ENCODE assay signal across 16 cellular contexts in genomic region chr13:72463561-72463960, GRCh38.
DNase-seq lines count a peak whose midpoint lies in the region; TF ChIP-seq lines count a peak whose summit lies in the region.
"Had no signal": no experiment of that assay in that cellular context is flagged by ENCODE, and none has a peak within 500 bp of the region (broad histone marks: within the 10 kb centered on the region; RNA-seq: fewer than 3 reads in every experiment).

No MANE protein-coding gene starts in this region.

- no peak overlapping the region for H2AK5ac ChIP-seq in trophoblast cell (ENCODE audit: low read length)

- H3K4me3 Mint-ChIP-seq in activated T-helper 2 cell treated with anti-CD3 and anti-CD28 coated beads, Interferon-gamma antibody, Interleukin-2, Interleukin-4, amounts not matched to agents 10 μg/mL and 5 μg/mL and 100 μg/mL, durations not matched to agents 14 hours and 24 hours and 36 hours (ENCODE audit: low read depth) = no peak overlapping the region
- H3K4me3 Mint-ChIP-seq: activated B cell treated with CpG ODN at 0.5 μM for 24 hours, HFFc6 had no signal

- no peaks in the 10 kb centered on the region for H3K79me2 ChIP-seq in trophoblast cell (ENCODE audit: control insufficient read depth, insufficient read depth, low read length, poor library complexity)

- H3K4me3 ChIP-seq in trophoblast cell (ENCODE audit: low read depth, low read length) = no peak overlapping the region
- H3K4me3 ChIP-seq: upper lobe of right lung had no signal

- H3K18ac ChIP-seq in trophoblast cell (ENCODE audit: low read length) = no peak overlapping the region

- no peaks in the 10 kb centered on the region for H3K27me3 Mint-ChIP-seq in activated T-helper 2 cell treated with anti-CD3 and anti-CD28 coated beads, Interferon-gamma antibody, Interleukin-2, Interleukin-4, amounts not matched to agents 10 μg/mL and 5 μg/mL and 100 μg/mL, durations not matched to agents 14 hours and 24 hours and 36 hours (ENCODE audit: low read depth)
- H3K27me3 Mint-ChIP-seq: activated B cell treated with CpG ODN at 0.5 μM for 24 hours had no signal

- no CpG with 5 or more reads among the region's 7 CpGs for WGBS in trophoblast cell (ENCODE audit: extremely low coverage, insufficient coverage, insufficient read length)

- no peak overlapping the region for H3K14ac ChIP-seq in trophoblast cell (ENCODE audit: low read length)

- H2BK12ac ChIP-seq in trophoblast cell (ENCODE audit: low read length) = no peak overlapping the region

- no peak overlapping the region for H4K8ac ChIP-seq in trophoblast cell (ENCODE audit: low read depth, low read length)

- H3K4ac ChIP-seq in trophoblast cell (ENCODE audit: low read depth, low read length) = no peak overlapping the region

- peak; percentile 46 for DNase-seq in HEK293T (ENCODE audit: extremely low spot score)
- peak; percentile 38 for DNase-seq in brain pericyte (ENCODE audit: low read depth, low spot score)
- peak; percentile 84 for DNase-seq in islet precursor cell
- DNase-seq in trophoblast cell = no peak
- DNase-seq in stimulated activated naive CD4-positive, alpha-beta T cell treated with Interleukin-2 at 50 U/mL for 16 hours (lab: John Stamatoyannopoulos, UW) = no peak
- no peak for DNase-seq in NCI-H2196 (lab: John Stamatoyannopoulos, UW; ENCODE audit: unreplicated experiment)
- DNase-seq in activated T-helper 2 cell treated with anti-CD3 and anti-CD28 coated beads, Interferon-gamma antibody, Interleukin-2, Interleukin-4, amounts not matched to agents 10 μg/mL and 5 μg/mL and 100 μg/mL, durations not matched to agents 14 hours and 24 hours and 36 hours (ENCODE audit: low spot score) = no peak
- DNase-seq in AG08395 (ENCODE audit: low spot score) = no peak
- DNase-seq: activated B cell treated with CpG ODN at 0.5 μM for 24 hours; activated CD8-positive, alpha-beta memory T cell treated with anti-CD3 and anti-CD28 coated beads, Interleukin-2, amount 50 U/mL, for 48 hours; foreskin keratinocyte; HFFc6; NCI-H2081 treated with DMSO at 0.1 percent for 48 hours; occipital lobe; SW 1271; upper lobe of right lung had no signal

- no peak overlapping the region for H2BK120ac ChIP-seq in trophoblast cell (ENCODE audit: insufficient read depth, low read length, poor library complexity)

- H2AFZ ChIP-seq in trophoblast cell (ENCODE audit: insufficient read depth, low read length, poor library complexity) = no peak overlapping the region

- no peak overlapping the region for H4K12ac ChIP-seq in trophoblast cell (ENCODE audit: low read depth, low read length)

- no peak overlapping the region for H2BK5ac ChIP-seq in trophoblast cell (ENCODE audit: low read depth, low read length, poor library complexity)

- POLR2A ChIA-PET in HEK293T (lab: Yijun Ruan, JAX) = no interaction called here

- no peaks in the 10 kb centered on the region for H3K4me1 Mint-ChIP-seq in activated T-helper 2 cell treated with anti-CD3 and anti-CD28 coated beads, Interferon-gamma antibody, Interleukin-2, Interleukin-4, amounts not matched to agents 10 μg/mL and 5 μg/mL and 100 μg/mL, durations not matched to agents 14 hours and 24 hours and 36 hours (ENCODE audit: low read depth)
- H3K4me1 Mint-ChIP-seq: activated B cell treated with CpG ODN at 0.5 μM for 24 hours had no signal

- no peak overlapping the region for H3K27ac Mint-ChIP-seq in activated T-helper 2 cell treated with anti-CD3 and anti-CD28 coated beads, Interferon-gamma antibody, Interleukin-2, Interleukin-4, amounts not matched to agents 10 μg/mL and 5 μg/mL and 100 μg/mL, durations not matched to agents 14 hours and 24 hours and 36 hours
- H3K27ac Mint-ChIP-seq: activated B cell treated with CpG ODN at 0.5 μM for 24 hours, HFFc6 had no signal

- no peaks in the 10 kb centered on the region for H3K9me3 Mint-ChIP-seq in activated T-helper 2 cell treated with anti-CD3 and anti-CD28 coated beads, Interferon-gamma antibody, Interleukin-2, Interleukin-4, amounts not matched to agents 10 μg/mL and 5 μg/mL and 100 μg/mL, durations not matched to agents 14 hours and 24 hours and 36 hours
- H3K9me3 Mint-ChIP-seq: activated B cell treated with CpG ODN at 0.5 μM for 24 hours had no signal

- no peak overlapping the region for H3K4me2 ChIP-seq in trophoblast cell (ENCODE audit: low read length)

- peaks cover 0 to 2% of the 10 kb centered on the region in 2 experiments for H3K4me1 ChIP-seq in trophoblast cell (ENCODE audit: control insufficient read depth in 1 of 2, insufficient read depth in 2 of 2, low read length in 2 of 2)
- H3K4me1 ChIP-seq: foreskin keratinocyte, upper lobe of right lung had no signal

- H3K27me3 ChIP-seq in trophoblast cell (ENCODE audit: insufficient read depth, low read length) = no peaks in the 10 kb centered on the region
- H3K27me3 ChIP-seq: upper lobe of right lung had no signal

- intact Hi-C loops in activated T-helper 2 cell treated with anti-CD3 and anti-CD28 coated beads, Interferon-gamma antibody, Interleukin-2, Interleukin-4, amounts not matched to agents 10 μg/mL and 5 μg/mL and 100 μg/mL, durations not matched to agents 14 hours and 24 hours and 36 hours (cut with micrococcal nuclease) = no loop called here

- CTCF ChIA-PET in HEK293T (lab: Yijun Ruan, JAX) = interaction anchor here (0.5 kb wide), 1 partner anchor 12 kb away, joined by 3 read pairs; no protein-coding TSS in a partner anchor

- H3K27ac ChIP-seq in trophoblast cell (ENCODE audit: low read depth, low read length) = peak overlapping the region; percentile 45
- H3K27ac ChIP-seq: foreskin keratinocyte, upper lobe of right lung had no signal

- H3K36me3 ChIP-seq in trophoblast cell (ENCODE audit: control insufficient read depth in 1 of 2, insufficient read depth in 2 of 2, low read length in 2 of 2) = no peaks in the 10 kb centered on the region
- H3K36me3 ChIP-seq: upper lobe of right lung had no signal

- no peak overlapping the region for H4K91ac ChIP-seq in trophoblast cell (ENCODE audit: low read depth, low read length)

- no peaks in the 10 kb centered on the region for H3K9me3 ChIP-seq in trophoblast cell (ENCODE audit: insufficient read depth, low read depth, low read length)
- H3K9me3 ChIP-seq: upper lobe of right lung had no signal

- peaks cover 4% of the 10 kb centered on the region for H3K79me1 ChIP-seq in trophoblast cell (ENCODE audit: low read length)

- no peak overlapping the region for H3K23ac ChIP-seq in trophoblast cell (ENCODE audit: low read length)

- H3K36me3 Mint-ChIP-seq in activated T-helper 2 cell treated with anti-CD3 and anti-CD28 coated beads, Interferon-gamma antibody, Interleukin-2, Interleukin-4, amounts not matched to agents 10 μg/mL and 5 μg/mL and 100 μg/mL, durations not matched to agents 14 hours and 24 hours and 36 hours (ENCODE audit: low read depth) = no peaks in the 10 kb centered on the region

- H3K9ac ChIP-seq in trophoblast cell (ENCODE audit: low read length) = no peak overlapping the region

TF ChIP-seq in HEK293T, 16 proteins besides CTCF, POLR2A, EP300 and RAD21:
- TF ChIP-seq ARNT (IDR thresholded peaks at IDR 0.05) = no peak
- TF ChIP-seq FOXK2 (IDR thresholded peaks at IDR 0.05) = no peak
- no peak for TF ChIP-seq L3MBTL2 (conservative IDR thresholded peaks at IDR 0.05)
- no peak for TF ChIP-seq ZNF384 (IDR thresholded peaks at IDR 0.05)
- no peak for TF ChIP-seq PKNOX1 (IDR thresholded peaks at IDR 0.05)
- no peak for TF ChIP-seq SUZ12 (IDR thresholded peaks at IDR 0.05)
- no peak for TF ChIP-seq FOXM1 (IDR thresholded peaks at IDR 0.05; ENCODE audit: borderline replicate concordance)
- TF ChIP-seq CTBP1 (IDR thresholded peaks at IDR 0.05; ENCODE audit: borderline replicate concordance) = no peak
- no peak for TF ChIP-seq HDGF (IDR thresholded peaks at IDR 0.05; ENCODE audit: borderline replicate concordance)
- no peak for TF ChIP-seq FOXA1 (IDR thresholded peaks at IDR 0.05)
- no peak for TF ChIP-seq LEF1 (IDR thresholded peaks at IDR 0.05; ENCODE audit: borderline replicate concordance)
- TF ChIP-seq BHLHE40 (IDR thresholded peaks at IDR 0.05; ENCODE audit: borderline replicate concordance) = no peak
- no peak for TF ChIP-seq SP1 (IDR thresholded peaks at IDR 0.05)
- no peak for TF ChIP-seq TARDBP (IDR thresholded peaks at IDR 0.05)
- no peak for TF ChIP-seq ELF4 (IDR thresholded peaks at IDR 0.05)
- TF ChIP-seq NFRKB (IDR thresholded peaks at IDR 0.05) = no peak

Comparison
In these comparisons a context has a peak if more than half of its experiments do, and no peak if none do; other contexts are left out.
1. DNase-seq: peak in HEK293T (single experiment), brain pericyte (single experiment) and islet precursor cell (single experiment); none in trophoblast cell (0 of 2), stimulated activated naive CD4-positive, alpha-beta T cell treated with Interleukin-2 at 50 U/mL for 16 hours (single experiment), NCI-H2196 (single experiment), activated T-helper 2 cell treated with anti-CD3 and anti-CD28 coated beads, Interferon-gamma antibody, Interleukin-2, Interleukin-4, amounts not matched to agents 10 μg/mL and 5 μg/mL and 100 μg/mL, durations not matched to agents 14 hours and 24 hours and 36 hours (single experiment) and AG08395 (single experiment).